27 cellular contexts compared by ENCODE assay signal in genomic region chr6:170094686-170095272, GRCh38.
DNase-seq lines count a peak whose midpoint lies in the region; ATAC-seq and TF ChIP-seq lines count a peak whose summit lies in the region.
"Had no signal": no experiment of that assay in that cellular context is flagged by ENCODE, and none has a peak within 500 bp of the region (broad histone marks: within the 10 kb centered on the region; RNA-seq: fewer than 3 reads in every experiment).

No MANE protein-coding gene starts in this region.

- H3K9me2 ChIP-seq in neural cell (ENCODE audit: insufficient read depth, low read length): no peaks in the 10 kb centered on the region

- no peak for TF ChIP-seq POLR2A in suprapubic skin (IDR thresholded peaks at IDR 0.05)

- peaks cover 4% of the 10 kb centered on the region for H3F3A ChIP-seq in neural cell (ENCODE audit: insufficient read depth, low read length, poor library complexity, severe bottlenecking)

- DNase-seq in activated CD4-positive, CD25-positive, alpha-beta regulatory T cell treated with anti-CD3 and anti-CD28 coated beads, Interleukin-2, amount 50 U/mL, for 72 hours: peak; percentile 27
- peak; percentile 40 for DNase-seq in natural killer cell treated with Interleukin-12 subunit alpha and Interleukin-12 subunit beta and Interleukin-15 and Interleukin-18, amount 100 ng/mL, for 72 hours (ENCODE audit: low spot score)
- DNase-seq in natural killer cell: no peak
- DNase-seq in suprapubic skin (ENCODE audit: low spot score in 2 of 2): peak; percentile 40 to 66
- DNase-seq in germinal center (ENCODE audit: low spot score): no peak
- DNase-seq: activated CD4-positive, alpha-beta T cell treated with anti-CD3 and anti-CD28 coated beads, Interleukin-2, amount 10 ng/mL, durations not matched to agents 24 days and 14 days; Calu3; caudate nucleus; hypothalamus; immature natural killer cell; left lung; mesendoderm; NCI-H1092 treated with DMSO at 0.1 percent for 48 hours; NCI-H187 treated with DMSO at 0.1 percent for 48 hours; NCI-H69; stimulated activated CD4-positive, alpha-beta T cell treated with anti-CD3 and anti-CD28 coated beads, Interleukin-4, amount 100 ng/mL, for 4 hours; stimulated activated naive B cell treated with anti-CD40 and anti-IgM and Interleukin-4, amounts not matched to agents 10 μg/mL and 1 μg/mL and 100 μg/mL, for 72 hours; T-helper 2 cell; thyroid gland had no signal

- no peak overlapping the region for H3K9ac ChIP-seq in neural cell (ENCODE audit: low read length)

- no peak overlapping the region for H3K27ac Mint-ChIP-seq in natural killer cell treated with Interleukin-12 subunit alpha and Interleukin-12 subunit beta and Interleukin-15 and Interleukin-18, amount 100 ng/mL, for 72 hours
- H3K27ac Mint-ChIP-seq in natural killer cell: no peak overlapping the region
- H3K27ac Mint-ChIP-seq: activated CD4-positive, alpha-beta T cell treated with anti-CD3 and anti-CD28 coated beads, Interleukin-2, amount 10 ng/mL, durations not matched to agents 24 days and 14 days; dendritic cell treated with granulocyte-macrophage colony-stimulating factor and Interleukin-4, amounts not matched to agents 40 ng/mL and 50 ng/mL, for 4 days; immature natural killer cell had no signal

- TF ChIP-seq EP300 in neural cell (conservative IDR thresholded peaks at IDR 0.05; ENCODE audit: poor library complexity, severe bottlenecking) (no peak), suprapubic skin (IDR thresholded peaks at IDR 0.05) (no peak)

- TF ChIP-seq CTCF in natural killer cell (IDR thresholded peaks at IDR 0.05) (no peak), neural cell (IDR thresholded peaks at IDR 0.05; ENCODE audit: poor library complexity, severe bottlenecking) (no peak), suprapubic skin (IDR thresholded peaks at IDR 0.05) (no peak)

- no peaks in the 10 kb centered on the region for H3K36me3 Mint-ChIP-seq in natural killer cell treated with Interleukin-12 subunit alpha and Interleukin-12 subunit beta and Interleukin-15 and Interleukin-18, amount 100 ng/mL, for 72 hours
- no peaks in the 10 kb centered on the region for H3K36me3 Mint-ChIP-seq in natural killer cell
- H3K36me3 Mint-ChIP-seq: stimulated activated naive B cell treated with anti-CD40 and anti-IgM and Interleukin-4, amounts not matched to agents 10 μg/mL and 1 μg/mL and 100 μg/mL, for 72 hours had no signal

- H3K9me3 Mint-ChIP-seq in natural killer cell treated with Interleukin-12 subunit alpha and Interleukin-12 subunit beta and Interleukin-15 and Interleukin-18, amount 100 ng/mL, for 72 hours: no peaks in the 10 kb centered on the region
- no peaks in the 10 kb centered on the region for H3K9me3 Mint-ChIP-seq in natural killer cell
- H3K9me3 Mint-ChIP-seq: activated CD4-positive, alpha-beta T cell treated with anti-CD3 and anti-CD28 coated beads, Interleukin-2, amount 10 ng/mL, durations not matched to agents 24 days and 14 days; dendritic cell treated with granulocyte-macrophage colony-stimulating factor and Interleukin-4, amounts not matched to agents 40 ng/mL and 50 ng/mL, for 4 days; immature natural killer cell had no signal

- WGBS in suprapubic skin: 91% methylated on average over 9 of the region's 9 CpGs

- no peaks in the 10 kb centered on the region for H3K4me1 ChIP-seq in suprapubic skin
- H3K4me1 ChIP-seq: thyroid gland had no signal

- no peaks in the 10 kb centered on the region for H3K79me2 ChIP-seq in neural cell (replicated peaks; ENCODE audit: insufficient read depth, low read length)

- H3K27me3 ChIP-seq in neural cell (ENCODE audit: insufficient read depth, low read depth, low read length): no peaks in the 10 kb centered on the region
- peaks cover 14% of the 10 kb centered on the region for H3K27me3 ChIP-seq in suprapubic skin
- H3K27me3 ChIP-seq: ovary, thyroid gland had no signal

- H3K27me3 Mint-ChIP-seq in natural killer cell treated with Interleukin-12 subunit alpha and Interleukin-12 subunit beta and Interleukin-15 and Interleukin-18, amount 100 ng/mL, for 72 hours: peaks cover 0 to 12% of the 10 kb centered on the region in 2 donors
- H3K27me3 Mint-ChIP-seq in natural killer cell (ENCODE audit: low read depth in 2 of 2): peaks cover 6 to 9% of the 10 kb centered on the region in 2 donors

- H3K36me3 ChIP-seq in neural cell (ENCODE audit: insufficient read depth, low read length) (no peaks in the 10 kb centered on the region), suprapubic skin (no peaks in the 10 kb centered on the region)
- H3K36me3 ChIP-seq: left lung, ovary, thyroid gland had no signal

- H4K20me1 ChIP-seq in neural cell (ENCODE audit: insufficient read depth): no peaks in the 10 kb centered on the region

- H3K4me2 ChIP-seq in neural cell (ENCODE audit: low read length): no peak overlapping the region

- no peak for ATAC-seq in activated CD4-positive, CD25-positive, alpha-beta regulatory T cell treated with anti-CD3 and anti-CD28 coated beads, Interleukin-2, amount 50 U/mL, for 24 hours
- no peak for ATAC-seq in natural killer cell treated with Interleukin-12 subunit alpha and Interleukin-12 subunit beta and Interleukin-15 and Interleukin-18, amount 100 ng/mL, for 72 hours
- ATAC-seq in natural killer cell: no peak
- no peak for ATAC-seq in GM19324 (IDR thresholded peaks at IDR 0.05; ENCODE audit: low FRiP score, unreplicated experiment)
- ATAC-seq: left lung; SK-N-SH treated with all-trans-retinoic acid at 6 μM for 48 hours; stimulated activated naive B cell treated with anti-CD40 and anti-IgM and Interleukin-4, amounts not matched to agents 10 μg/mL and 1 μg/mL and 100 μg/mL, for 72 hours had no signal

- TF ChIP-seq RAD21 in neural cell (conservative IDR thresholded peaks at IDR 0.05): no peak

- H3K27ac ChIP-seq in neural cell (ENCODE audit: low read length) (peak overlapping the region; percentile 76), suprapubic skin (no peak overlapping the region)
- H3K27ac ChIP-seq: 22Rv1, left lung, ovary, RWPE1, thyroid gland had no signal

- H3K4me3 ChIP-seq in neural cell (ENCODE audit: low read length) (no peak overlapping the region), suprapubic skin (no peak overlapping the region)
- H3K4me3 ChIP-seq: left lung, ovary, thyroid gland had no signal

- no peaks in the 10 kb centered on the region for H3K9me3 ChIP-seq in neural cell (ENCODE audit: low read length)
- no peaks in the 10 kb centered on the region for H3K9me3 ChIP-seq in suprapubic skin
- H3K9me3 ChIP-seq: left lung, ovary, thyroid gland had no signal

- no peak overlapping the region for H3K4me3 Mint-ChIP-seq in natural killer cell treated with Interleukin-12 subunit alpha and Interleukin-12 subunit beta and Interleukin-15 and Interleukin-18, amount 100 ng/mL, for 72 hours
- H3K4me3 Mint-ChIP-seq in natural killer cell: no peak overlapping the region
- H3K4me3 Mint-ChIP-seq: activated CD4-positive, alpha-beta T cell treated with anti-CD3 and anti-CD28 coated beads, Interleukin-2, amount 10 ng/mL, durations not matched to agents 24 days and 14 days; dendritic cell treated with granulocyte-macrophage colony-stimulating factor and Interleukin-4, amounts not matched to agents 40 ng/mL and 50 ng/mL, for 4 days; immature natural killer cell; stimulated activated naive B cell treated with anti-CD40 and anti-IgM and Interleukin-4, amounts not matched to agents 10 μg/mL and 1 μg/mL and 100 μg/mL, for 72 hours had no signal

- intact Hi-C loops in natural killer cell (cut with micrococcal nuclease): no loop called here

- no peak overlapping the region for H2AFZ ChIP-seq in neural cell (ENCODE audit: low read depth, low read length)

- peaks cover 11 to 20% of the 10 kb centered on the region in 2 donors for H3K4me1 Mint-ChIP-seq in natural killer cell treated with Interleukin-12 subunit alpha and Interleukin-12 subunit beta and Interleukin-15 and Interleukin-18, amount 100 ng/mL, for 72 hours (ENCODE audit: low read depth in 2 of 2)
- H3K4me1 Mint-ChIP-seq in natural killer cell: peaks cover 0 to 15% of the 10 kb centered on the region in 2 donors

TF ChIP-seq in neural cell, 6 proteins besides CTCF, POLR2A, EP300 and RAD21:
- no peak for TF ChIP-seq REST (IDR thresholded peaks at IDR 0.05; ENCODE audit: borderline replicate concordance)
- TF ChIP-seq POLR2AphosphoS5 (IDR thresholded peaks at IDR 0.05): no peak
- TF ChIP-seq SMC3 (conservative IDR thresholded peaks at IDR 0.05; ENCODE audit: poor library complexity): no peak
- no peak for TF ChIP-seq MXI1 (conservative IDR thresholded peaks at IDR 0.05; ENCODE audit: poor library complexity, severe bottlenecking)
- no peak for TF ChIP-seq EZH2 (IDR thresholded peaks at IDR 0.05; ENCODE audit: borderline replicate concordance, insufficient read depth, low read length, poor library complexity, severe bottlenecking)
- no peak for TF ChIP-seq TAF1 (IDR thresholded peaks at IDR 0.05; ENCODE audit: low read depth)

Comparison
In these comparisons a context has a peak if more than half of its experiments do, and no peak if none do; other contexts are left out.
1. DNase-seq: peak in activated CD4-positive, CD25-positive, alpha-beta regulatory T cell treated with anti-CD3 and anti-CD28 coated beads, Interleukin-2, amount 50 U/mL, for 72 hours (single experiment), natural killer cell treated with Interleukin-12 subunit alpha and Interleukin-12 subunit beta and Interleukin-15 and Interleukin-18, amount 100 ng/mL, for 72 hours (single experiment) and suprapubic skin (2 of 2); none in natural killer cell (single experiment) and germinal center (single experiment).